Comparison of ENCODE assay signal across 14 cellular contexts in genomic region chr15:76983588-76984379, GRCh38. TPM values are rescaled to one million over a fixed set of nuclear protein-coding genes. Genes with fewer than 3 reads are reported as not detected.
DNase-seq lines count a peak whose midpoint lies in the region; ATAC-seq and TF ChIP-seq lines count a peak whose summit lies in the region.
"Had no signal": no experiment of that assay in that cellular context is flagged by ENCODE, and none has a peak within 500 bp of the region (broad histone marks: within the 10 kb centered on the region; RNA-seq: fewer than 3 reads in every experiment).

No MANE protein-coding gene starts in this region.

- H3K9me3 ChIP-seq in BLaER1 treated with 17β-estradiol and CSF1 and Interleukin-3, amounts not matched to agents 10 nM and 100 nM (replicated peaks in 1 of 11): peaks cover 0 to 13% (median 8%) of the 10 kb centered on the region in 11 experiments; a peak in 19 of 22 replicates
- H3K9me3 ChIP-seq in lower lobe of right lung: no peaks in the 10 kb centered on the region

- H3K4me1 Mint-ChIP-seq in activated naive CD4-positive, alpha-beta T cell treated with anti-CD3 and anti-CD28 coated beads, Interleukin-2, amount 10 ng/mL, durations not matched to agents 7 days and 5 days: peaks cover 41% of the 10 kb centered on the region

- H3K36me3 Mint-ChIP-seq in activated naive CD4-positive, alpha-beta T cell treated with anti-CD3 and anti-CD28 coated beads, Interleukin-2, amount 10 ng/mL, durations not matched to agents 7 days and 5 days: no peaks in the 10 kb centered on the region
- H3K36me3 Mint-ChIP-seq: mesothelial cell of epicardium, type B pancreatic cell had no signal

- H3K27me3 Mint-ChIP-seq in activated naive CD4-positive, alpha-beta T cell treated with anti-CD3 and anti-CD28 coated beads, Interleukin-2, amount 10 ng/mL, durations not matched to agents 7 days and 5 days: peaks cover 14% of the 10 kb centered on the region
- H3K27me3 Mint-ChIP-seq: T-helper 17 cell had no signal

- no peaks in the 10 kb centered on the region for H3K9me3 Mint-ChIP-seq in activated naive CD4-positive, alpha-beta T cell treated with anti-CD3 and anti-CD28 coated beads, Interleukin-2, amount 10 ng/mL, durations not matched to agents 7 days and 5 days
- H3K9me3 Mint-ChIP-seq: mesothelial cell of epicardium had no signal

- no peaks in the 10 kb centered on the region for H3K27me3 ChIP-seq in BLaER1 treated with 17β-estradiol and CSF1 and Interleukin-3, amounts not matched to agents 10 nM and 100 nM
- no peaks in the 10 kb centered on the region for H3K27me3 ChIP-seq in HL-60 (ENCODE audit: insufficient read depth, poor library complexity, severe bottlenecking)
- H3K27me3 ChIP-seq in lower lobe of right lung (ENCODE audit: low read depth): no peaks in the 10 kb centered on the region

- no peaks in the 10 kb centered on the region for H3K36me3 ChIP-seq in BLaER1 treated with 17β-estradiol and CSF1 and Interleukin-3, amounts not matched to agents 10 nM and 100 nM
- H3K36me3 ChIP-seq in lower lobe of right lung: no peaks in the 10 kb centered on the region

- H3K4me3 Mint-ChIP-seq in activated naive CD4-positive, alpha-beta T cell treated with anti-CD3 and anti-CD28 coated beads, Interleukin-2, amount 10 ng/mL, durations not matched to agents 7 days and 5 days: no peak overlapping the region
- H3K4me3 Mint-ChIP-seq: mesothelial cell of epicardium, T-helper 17 cell, type B pancreatic cell had no signal

- peak overlapping the region in 10 of 11 experiments; percentile 35 to 100 (median 84); a peak in 19 of 22 replicates for H3K4me2 ChIP-seq in BLaER1 treated with 17β-estradiol and CSF1 and Interleukin-3, amounts not matched to agents 10 nM and 100 nM

- no peak for TF ChIP-seq CTCF in HL-60 (IDR thresholded peaks at IDR 0.05; ENCODE audit: insufficient read depth, low read length)
- TF ChIP-seq CTCF in lower lobe of right lung (IDR thresholded peaks at IDR 0.05): no peak

- H3K9ac ChIP-seq in BLaER1 treated with 17β-estradiol and CSF1 and Interleukin-3, amounts not matched to agents 10 nM and 100 nM: peak overlapping the region in 10 of 11 experiments; percentile 42 to 78 (median 67); a peak in 18 of 22 replicates
- H3K9ac ChIP-seq: parathyroid adenoma had no signal

- DNase-seq in HL-60 (ENCODE audit: low read depth in 1 of 2, low spot score in 1 of 2): peak in 1 of 2 experiments; percentile 87
- DNase-seq in SKM-1 treated with dmso at 0.1 percent for 144 hours (lab: John Stamatoyannopoulos, UW; ENCODE audit: unreplicated experiment): peak; percentile 88
- no peak for DNase-seq in lower lobe of right lung
- no peak for DNase-seq in cortex of kidney (lab: John Stamatoyannopoulos, UW)
- DNase-seq in globus pallidus (ENCODE audit: low spot score): no peak
- no peak for DNase-seq in activated naive CD4-positive, alpha-beta T cell treated with anti-CD3 and anti-CD28 coated beads, Interleukin-2, amount 10 ng/mL, durations not matched to agents 7 days and 5 days
- DNase-seq: DND-41, NCI-H2171 treated with DMSO at 0.1 percent for 48 hours, T-helper 17 cell had no signal

- no peaks in the 10 kb centered on the region for H4K20me1 ChIP-seq in BLaER1 treated with 17β-estradiol and CSF1 and Interleukin-3, amounts not matched to agents 10 nM and 100 nM

- H3K27ac Mint-ChIP-seq in activated naive CD4-positive, alpha-beta T cell treated with anti-CD3 and anti-CD28 coated beads, Interleukin-2, amount 10 ng/mL, durations not matched to agents 7 days and 5 days: no peak overlapping the region
- H3K27ac Mint-ChIP-seq: mesothelial cell of epicardium, T-helper 17 cell, type B pancreatic cell had no signal

- intact Hi-C loops in lower lobe of right lung (cut with DNase I): no loop called here

- peak; percentile 58 to 64 for ATAC-seq in lower lobe of right lung
- ATAC-seq in GM21447 (IDR thresholded peaks at IDR 0.05; ENCODE audit: unreplicated experiment): no peak
- ATAC-seq: T-helper 17 cell had no signal

- peak overlapping the region; percentile 40 to 98 (median 91); a peak in 21 of 22 replicates for H3K27ac ChIP-seq in BLaER1 treated with 17β-estradiol and CSF1 and Interleukin-3, amounts not matched to agents 10 nM and 100 nM
- H3K27ac ChIP-seq in HL-60 (replicated peaks): peak overlapping the region; percentile 78
- H3K27ac ChIP-seq in lower lobe of right lung: peak overlapping the region; percentile 67
- H3K27ac ChIP-seq: parathyroid adenoma had no signal

- CTCF ChIA-PET in activated naive CD4-positive, alpha-beta T cell treated with anti-CD3 and anti-CD28 coated beads, Interleukin-2, amount 10 ng/mL, durations not matched to agents 7 days and 5 days (lab: Charles Lee): interaction anchor here (1.5 to 3.7 kb wide), 3 partner anchors 10 to 40 kb away, joined by 4 to 15 read pairs (median 13); partner anchors contain the start of gene PSTPIP1

- H3K4me3 ChIP-seq in BLaER1 treated with 17β-estradiol and CSF1 and Interleukin-3, amounts not matched to agents 10 nM and 100 nM: no peak overlapping the region; a peak in 1 of 20 replicates
- H3K4me3 ChIP-seq in HL-60 (replicated peaks; ENCODE audit: insufficient read depth, low read length): no peak overlapping the region
- H3K4me3 ChIP-seq in lower lobe of right lung: no peak overlapping the region

- peaks cover 13 to 73% (median 71%) of the 10 kb centered on the region in 10 experiments for H3K4me1 ChIP-seq in BLaER1 treated with 17β-estradiol and CSF1 and Interleukin-3, amounts not matched to agents 10 nM and 100 nM
- H3K4me1 ChIP-seq in lower lobe of right lung: peaks cover 12% of the 10 kb centered on the region
- H3K4me1 ChIP-seq: parathyroid adenoma had no signal

RNA-seq across cellular contexts. Expression of gene PSTPIP1, which starts 11.1 kb away (rescaled TPM):
- 18.4 TPM for total RNA-seq in lower lobe of right lung
- total RNA-seq: mesothelial cell of epicardium had no signal

RNA-seq across cellular contexts. Expression of gene RCN2, which starts 52.2 kb away (rescaled TPM):
- total RNA-seq in lower lobe of right lung: 32.8 TPM
